ENCODE assay signal across 8 cellular contexts in genomic region chr4:140237616-140238352, GRCh38.
A peak's percentile ranks its signal among the peaks of the same experiment; 100 is the strongest.
DNase-seq lines count a peak whose midpoint lies in the region; ATAC-seq and TF ChIP-seq lines count a peak whose summit lies in the region.

No MANE protein-coding gene starts in this region.

- no peaks in the 10 kb centered on the region for H3F3A ChIP-seq in PC-3 (ENCODE audit: low read length, unreplicated experiment)

- H3K4me3 ChIP-seq in astrocyte of the spinal cord (ENCODE audit: low read depth, low read length), result no peak overlapping the region
- H3K4me3 ChIP-seq in iPS-18a (ENCODE audit: low read length), result peak overlapping the region; percentile 49
- H3K4me3 ChIP-seq in skeletal muscle satellite cell (ENCODE audit: low read length), result peak overlapping the region; percentile 38
- no peak overlapping the region for H3K4me3 ChIP-seq in PC-3 (ENCODE audit: low read length)

- H3K79me2 ChIP-seq in PC-3 (ENCODE audit: low read length), result no peaks in the 10 kb centered on the region

- TF ChIP-seq CTCF in astrocyte of the spinal cord (IDR thresholded peaks at IDR 0.05; ENCODE audit: low read depth, low read length) (no peak), PC-3 (conservative IDR thresholded peaks at IDR 0.05; ENCODE audit: low read depth, low read length) (no peak)

- intact Hi-C loops in PC-3 (cut with micrococcal nuclease), result no loop called here

- no peaks in the 10 kb centered on the region for H3K36me3 ChIP-seq in iPS-18a (ENCODE audit: control insufficient read depth, low read depth, low read length)
- no peaks in the 10 kb centered on the region for H3K36me3 ChIP-seq in skeletal muscle satellite cell (ENCODE audit: insufficient read depth, low read length)
- H3K36me3 ChIP-seq in PC-3 (ENCODE audit: low read depth, low read length), result no peaks in the 10 kb centered on the region

- in situ Hi-C loops in G401 (cut with HindIII; ENCODE audit: low sequenced_read_pairs), result no loop called here
- in situ Hi-C loops in astrocyte of the spinal cord (cut with HindIII; ENCODE audit: low sequenced_read_pairs), result no loop called here

- H3K4me2 ChIP-seq in skeletal muscle satellite cell (ENCODE audit: low read length), result peak overlapping the region; percentile 70
- no peak overlapping the region for H3K4me2 ChIP-seq in PC-3 (ENCODE audit: low read length)

- peak overlapping the region; percentile 67 for H3K27ac ChIP-seq in iPS-18a (ENCODE audit: low read length)
- H3K27ac ChIP-seq in PC-3 (ENCODE audit: low read length), result no peak overlapping the region

- DNase-seq in G401 (ENCODE audit: low spot score) (peak; percentile 62), NCI-H2196 treated with DMSO at 0.1 percent for 48 hours (lab: John Stamatoyannopoulos, UW; ENCODE audit: unreplicated experiment) (peak; percentile 74), astrocyte of the spinal cord (ENCODE audit: low read depth, low spot score) (peak; percentile 95), PC-3 (no peak), RKO (ENCODE audit: low spot score) (no peak)

- CTCF ChIA-PET in PC-3 (lab: Charles Lee), result no interaction called here

- H3K27me3 ChIP-seq in iPS-18a (ENCODE audit: control insufficient read depth, insufficient read depth, low read length) (no peaks in the 10 kb centered on the region), skeletal muscle satellite cell (ENCODE audit: control insufficient read depth, insufficient read depth, low read length) (no peaks in the 10 kb centered on the region), PC-3 (ENCODE audit: low read length) (no peaks in the 10 kb centered on the region)

- no peak overlapping the region for H2AFZ ChIP-seq in PC-3 (ENCODE audit: low read length)

- H3K9me3 ChIP-seq in iPS-18a (ENCODE audit: control insufficient read depth, low read depth, low read length) (no peaks in the 10 kb centered on the region), skeletal muscle satellite cell (replicated peaks; ENCODE audit: low read length) (no peaks in the 10 kb centered on the region), PC-3 (ENCODE audit: low read length) (no peaks in the 10 kb centered on the region)

- POLR2A ChIA-PET in PC-3 (lab: Charles Lee; ENCODE audit: unreplicated experiment), result no interaction called here

- no peaks in the 10 kb centered on the region for H3K9me2 ChIP-seq in PC-3 (replicated peaks; ENCODE audit: low read length)

- H3K4me1 ChIP-seq in iPS-18a (ENCODE audit: control insufficient read depth, low read depth, low read length), result peaks cover 43% of the 10 kb centered on the region
- H3K4me1 ChIP-seq in skeletal muscle satellite cell (ENCODE audit: control insufficient read depth, insufficient read depth, low read length), result peaks cover 34% of the 10 kb centered on the region
- H3K4me1 ChIP-seq in PC-3 (ENCODE audit: insufficient read depth, low read length), result peaks cover 9% of the 10 kb centered on the region

- H3K9ac ChIP-seq in iPS-18a (ENCODE audit: low read length), result peak overlapping the region; percentile 56
- peak overlapping the region; percentile 39 for H3K9ac ChIP-seq in skeletal muscle satellite cell (ENCODE audit: low read depth, low read length)
- no peak overlapping the region for H3K9ac ChIP-seq in PC-3 (ENCODE audit: low read length)

- BruUV-seq in PC-3 (replicated peaks; lab: Mats Ljungman, UMichigan), result no TSS peak

- H4K20me1 ChIP-seq in PC-3 (ENCODE audit: low read length), result no peaks in the 10 kb centered on the region

- ATAC-seq in PC-3, result no peak
- ATAC-seq in GM21825 (IDR thresholded peaks at IDR 0.05; ENCODE audit: unreplicated experiment), result no peak

Comparison
In these comparisons a context has a peak if more than half of its experiments do, and no peak if none do; other contexts are left out.
1. DNase-seq: peak in G401 (single experiment), NCI-H2196 treated with DMSO at 0.1 percent for 48 hours (single experiment) and astrocyte of the spinal cord (single experiment); none in PC-3 (single experiment) and RKO (single experiment).
2. H3K4me3 ChIP-seq: peak in iPS-18a (single experiment) and skeletal muscle satellite cell (single experiment); none in astrocyte of the spinal cord (single experiment) and PC-3 (single experiment).